In the genomic region with DNA sequence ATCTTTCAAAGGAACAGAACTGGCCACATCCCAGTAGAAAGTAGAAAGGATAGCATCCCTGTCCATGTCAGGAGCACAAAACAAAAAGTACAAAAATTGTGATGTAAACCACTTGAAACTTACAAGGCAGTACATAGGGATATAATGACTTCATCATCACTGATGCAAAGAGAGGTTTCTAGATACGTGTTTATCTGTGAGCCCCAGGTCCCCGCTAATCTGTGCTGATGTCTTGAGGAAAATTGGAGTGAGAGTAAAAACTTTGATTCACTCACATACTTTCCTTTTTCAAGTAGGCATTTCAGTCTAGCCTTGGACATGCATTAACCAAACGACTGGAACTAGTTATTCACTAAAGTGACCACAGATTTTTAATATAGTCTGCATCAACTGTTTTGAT, we compare ENCODE assay signal across 8 cellular contexts.
"Had no signal": no experiment of that assay in that cellular context is flagged by ENCODE, and none has a peak within 500 bp of the region (broad histone marks: within the 10 kb centered on the region; RNA-seq: fewer than 3 reads in every experiment).

No MANE protein-coding gene starts in this region.

- H3K27ac ChIP-seq: GM23248, HL-60 had no signal

- ATAC-seq: HCT116, HepG2 had no signal

- H3K36me3 ChIP-seq: HAP-1 had no signal

- H3K9ac ChIP-seq: GM23248 had no signal

- FAIRE-seq: HepG2 had no signal

- H3K4me3 ChIP-seq: GM23248, HAP-1 had no signal

- H3K4me1 ChIP-seq: HAP-1 had no signal

- H2AFZ ChIP-seq: GM23248 had no signal

- H3K9me3 ChIP-seq: HAP-1 had no signal

- DNase-seq: GM23248, GOT3, H7, HFFc6 had no signal
